ENCODE assay signal across 22 cellular contexts in the genomic region with DNA sequence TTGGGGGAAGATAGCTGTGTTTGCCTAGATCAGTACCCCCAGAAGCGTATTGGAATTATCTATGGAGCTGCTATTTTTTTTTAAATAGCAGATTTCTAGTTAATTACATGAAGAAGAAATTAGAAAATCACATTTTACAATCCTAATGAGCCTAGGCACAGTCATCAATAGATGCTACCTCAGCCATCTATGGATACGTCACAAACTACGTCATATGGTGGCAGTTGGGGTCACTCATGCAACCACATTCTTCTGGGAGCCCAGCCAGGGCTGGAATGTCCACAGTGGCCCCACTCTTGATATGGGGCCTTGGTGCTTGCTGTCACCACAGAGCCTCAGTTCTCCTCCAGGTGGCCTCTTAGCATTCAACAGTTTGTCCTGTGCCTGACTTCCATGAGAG.
DNase-seq lines count a peak whose midpoint lies in the region; ATAC-seq, FAIRE-seq and TF ChIP-seq lines count a peak whose summit lies in the region.
"Had no signal": no experiment of that assay in that cellular context is flagged by ENCODE, and none has a peak within 500 bp of the region (broad histone marks: within the 10 kb centered on the region; RNA-seq: fewer than 3 reads in every experiment).

No MANE protein-coding gene starts in this region.

- H3K4me2 ChIP-seq in HepG2 (ENCODE audit: low read depth, low read length) = no peak overlapping the region
- H3K4me2 ChIP-seq: A549; BLaER1 treated with 17β-estradiol and CSF1 and Interleukin-3, amounts not matched to agents 10 nM and 100 nM had no signal

- WGBS in HepG2 (ENCODE audit: low lambda C conversion rate) = 27% methylated on average over 3 of the region's 3 CpGs
- WGBS in right lobe of liver (ENCODE audit: insufficient coverage, low coverage, low lambda C conversion rate, missing lambda C conversion rate) = 74% methylated on average over 2 of the region's 3 CpGs
- 94 to 100% methylated on average over 2 to 3 of the region's 3 CpGs for WGBS in endodermal cell (ENCODE audit: insufficient coverage in 1 of 2, insufficient read length in 1 of 2), 2 experiments
- WGBS in body of pancreas, 2 donors = 91 to 94% methylated on average over 3 of the region's 3 CpGs

- ATAC-seq in HepG2 = no peak
- ATAC-seq in right lobe of liver = no peak
- no peak for ATAC-seq in body of pancreas
- ATAC-seq: A549, GM12878 had no signal

- peaks cover 10% of the 10 kb centered on the region for H3K4me1 ChIP-seq in HepG2 (ENCODE audit: insufficient read depth, low read length)
- no peaks in the 10 kb centered on the region for H3K4me1 ChIP-seq in right lobe of liver
- no peaks in the 10 kb centered on the region for H3K4me1 ChIP-seq in endodermal cell (ENCODE audit: control insufficient read depth, insufficient read depth, low read length)
- H3K4me1 ChIP-seq in body of pancreas = no peaks in the 10 kb centered on the region
- H3K4me1 ChIP-seq: A549 had no signal

- H3K27ac ChIP-seq in HepG2 (ENCODE audit: extremely low read length, insufficient read depth, low read length) (no peak overlapping the region), right lobe of liver (no peak overlapping the region), endodermal cell (ENCODE audit: low read depth, low read length) (no peak overlapping the region), body of pancreas (no peak overlapping the region)
- H3K27ac ChIP-seq: 22Rv1; A549; BLaER1 treated with 17β-estradiol and CSF1 and Interleukin-3, amounts not matched to agents 10 nM and 100 nM had no signal

- H3K36me3 Mint-ChIP-seq in endodermal cell (ENCODE audit: low read depth) = no peaks in the 10 kb centered on the region
- H3K36me3 Mint-ChIP-seq: CD14-positive monocyte; CD4-positive, alpha-beta memory T cell; CD4-positive, CD25-positive, alpha-beta regulatory T cell; CD8-positive, alpha-beta memory T cell had no signal

- CTCF ChIA-PET in HepG2 (lab: Yijun Ruan, JAX; ENCODE audit: low intra/inter-chr PET ratio, low total read pairs) = no interaction called here
- CTCF ChIA-PET in GM10248 (lab: Yijun Ruan, JAX) = interaction anchor here (1.2 to 1.3 kb wide), 2 partner anchors 9 to 70 kb away, joined by 3 read pairs; no protein-coding TSS in a partner anchor

- no peak overlapping the region for H2AFZ ChIP-seq in HepG2 (ENCODE audit: low read length)

- POLR2A ChIA-PET in HepG2 (lab: Yijun Ruan, JAX) = no interaction called here
- POLR2A ChIA-PET in GM10248 (lab: Yijun Ruan, JAX) = no interaction called here

- FAIRE-seq in HepG2 (lab: Jason Lieb, UNC) = no peak
- FAIRE-seq: A549, G401.6, GM12878, GM12892, GM18507 had no signal

- TF ChIP-seq EP300 in HepG2 (IDR thresholded peaks at IDR 0.05; ENCODE audit: low read depth in 2 of 2, low read length in 2 of 2) = no peak
- TF ChIP-seq EP300 in HepG2 (CRISPR knock-in tag; IDR thresholded peaks at IDR 0.05; ENCODE audit: borderline replicate concordance) = no peak

- no peak for TF ChIP-seq CTCF in HepG2 (CRISPR knock-in tag; IDR thresholded peaks at IDR 0.05)
- no peak for TF ChIP-seq CTCF in right lobe of liver (IDR thresholded peaks at IDR 0.05)
- peak; percentile 38 for TF ChIP-seq CTCF in endodermal cell (conservative IDR thresholded peaks at IDR 0.05)
- TF ChIP-seq CTCF in body of pancreas (IDR thresholded peaks at IDR 0.05) = no peak
- no peak for TF ChIP-seq CTCF in GM10248 (IDR thresholded peaks at IDR 0.05; ENCODE audit: control extremely low read depth, extremely low read depth, low read depth, missing control alignments)

- no peak overlapping the region for H3K27ac Mint-ChIP-seq in endodermal cell
- H3K27ac Mint-ChIP-seq: B cell; CD14-positive monocyte; CD4-positive, alpha-beta memory T cell; CD4-positive, CD25-positive, alpha-beta regulatory T cell; CD8-positive, alpha-beta memory T cell had no signal

- H3K9me3 Mint-ChIP-seq in endodermal cell = no peaks in the 10 kb centered on the region

- TF ChIP-seq POLR2A in HepG2 (IDR thresholded peaks at IDR 0.05; ENCODE audit: insufficient read depth in 1 of 2, low read depth in 2 of 2, low read length in 2 of 2) (no peak), right lobe of liver (IDR thresholded peaks at IDR 0.05) (no peak), body of pancreas (IDR thresholded peaks at IDR 0.05) (no peak)

- in situ Hi-C loops in HepG2 (cut with HindIII; ENCODE audit: extremely low pct_ligation_motif_present, low pct_unique_long_range_greater_than_20kb) = no loop called here

- TF ChIP-seq RAD21 in HepG2 (CRISPR knock-in tag; IDR thresholded peaks at IDR 0.05) = no peak

- H3K79me2 ChIP-seq in HepG2 (ENCODE audit: insufficient read depth, low read length) = no peaks in the 10 kb centered on the region

- H3K4me1 Mint-ChIP-seq in endodermal cell = no peaks in the 10 kb centered on the region

- peaks cover 4% of the 10 kb centered on the region for H3K27me3 Mint-ChIP-seq in endodermal cell (ENCODE audit: insufficient read depth)
- H3K27me3 Mint-ChIP-seq: CD4-positive, CD25-positive, alpha-beta regulatory T cell had no signal

- intact Hi-C loops in HepG2 (cut with micrococcal nuclease; ENCODE audit: unreplicated experiment) (no loop called here), right lobe of liver (cut with DNase I) (no loop called here), body of pancreas (cut with DNase I) (no loop called here)

- H3K27me3 ChIP-seq in HepG2 (ENCODE audit: control insufficient read depth in 1 of 2, insufficient read depth in 2 of 2, low read length in 2 of 2) (peaks cover 0 to 19% of the 10 kb centered on the region in 2 experiments; a peak in 2 of 5 replicates), right lobe of liver (no peaks in the 10 kb centered on the region), endodermal cell (ENCODE audit: control insufficient read depth, insufficient read depth, low read length, poor library complexity, severe bottlenecking) (peaks cover 9% of the 10 kb centered on the region), body of pancreas (no peaks in the 10 kb centered on the region)
- H3K27me3 ChIP-seq: BLaER1 treated with 17β-estradiol and CSF1 and Interleukin-3, amounts not matched to agents 10 nM and 100 nM had no signal

- BruUV-seq in HepG2 (replicated peaks; lab: Mats Ljungman, UMichigan) = no TSS peak

- H3K36me3 ChIP-seq in HepG2 (replicated peaks in 1 of 2; ENCODE audit: control insufficient read depth in 1 of 2, insufficient read depth in 2 of 2, low read length in 2 of 2) = no peaks in the 10 kb centered on the region
- H3K36me3 ChIP-seq in right lobe of liver = no peaks in the 10 kb centered on the region
- no peaks in the 10 kb centered on the region for H3K36me3 ChIP-seq in endodermal cell (ENCODE audit: control insufficient read depth, insufficient read depth, low read length)
- no peaks in the 10 kb centered on the region for H3K36me3 ChIP-seq in body of pancreas (replicated peaks in 1 of 2; ENCODE audit: insufficient read depth in 1 of 2, low read depth in 2 of 2)
- H3K36me3 ChIP-seq: BLaER1 treated with 17β-estradiol and CSF1 and Interleukin-3, amounts not matched to agents 10 nM and 100 nM had no signal

- no peak overlapping the region for H3K4me3 ChIP-seq in HepG2 (replicated peaks in 1 of 3; ENCODE audit: insufficient read depth in 1 of 3, low read depth in 2 of 3, low read length in 3 of 3)
- H3K4me3 ChIP-seq in right lobe of liver = no peak overlapping the region
- H3K4me3 ChIP-seq in endodermal cell (ENCODE audit: low read length) = no peak overlapping the region
- H3K4me3 ChIP-seq in body of pancreas = no peak overlapping the region
- H3K4me3 ChIP-seq: A549; BLaER1 treated with 17β-estradiol and CSF1 and Interleukin-3, amounts not matched to agents 10 nM and 100 nM; GM12878 had no signal

- H4K20me1 ChIP-seq in HepG2 (ENCODE audit: insufficient read depth, low read length) = no peaks in the 10 kb centered on the region
- H4K20me1 ChIP-seq: BLaER1 treated with 17β-estradiol and CSF1 and Interleukin-3, amounts not matched to agents 10 nM and 100 nM had no signal

- DNase-seq in HepG2 (ENCODE audit: low spot score) (no peak), right lobe of liver (no peak), RPMI8226 (peak; percentile 31), endodermal cell (no peak), body of pancreas (no peak), GM10248 (ENCODE audit: extremely low spot score) (no peak)
- DNase-seq: AML-193; CD4-positive, alpha-beta memory T cell; CD4-positive, CD25-positive, alpha-beta regulatory T cell; CD8-positive, alpha-beta memory T cell; COR-L47; DMS79 treated with DMSO at 0.1 percent for 48 hours; GF-D8 had no signal

- H3K9ac ChIP-seq in HepG2 (ENCODE audit: insufficient read depth, low read depth, low read length) (no peak overlapping the region), endodermal cell (ENCODE audit: extremely low read depth, low read length, poor library complexity, severe bottlenecking) (no peak overlapping the region)
- H3K9ac ChIP-seq: BLaER1 treated with 17β-estradiol and CSF1 and Interleukin-3, amounts not matched to agents 10 nM and 100 nM had no signal

- H3K4me3 Mint-ChIP-seq in endodermal cell = no peak overlapping the region
- H3K4me3 Mint-ChIP-seq: B cell; CD14-positive monocyte; CD4-positive, alpha-beta memory T cell; CD4-positive, CD25-positive, alpha-beta regulatory T cell; CD8-positive, alpha-beta memory T cell had no signal

- H3K9me3 ChIP-seq in HepG2 (ENCODE audit: low read length) = no peaks in the 10 kb centered on the region
- H3K9me3 ChIP-seq in right lobe of liver = no peaks in the 10 kb centered on the region
- H3K9me3 ChIP-seq in endodermal cell (ENCODE audit: control insufficient read depth, low read length) = no peaks in the 10 kb centered on the region
- H3K9me3 ChIP-seq in body of pancreas = no peaks in the 10 kb centered on the region
- H3K9me3 ChIP-seq: A549; BLaER1 treated with 17β-estradiol and CSF1 and Interleukin-3, amounts not matched to agents 10 nM and 100 nM had no signal

TF ChIP-seq in HepG2, 621 proteins besides CTCF, POLR2A, EP300 and RAD21:
- TF ChIP-seq CREB1 (IDR thresholded peaks at IDR 0.05) (peak; percentile 89), CREB1 (CRISPR knock-in tag; IDR thresholded peaks at IDR 0.05) (no peak), ARNT2 (CRISPR knock-in tag; IDR thresholded peaks at IDR 0.05; ENCODE audit: low read depth) (no peak)
